ENCODE assay signal across 8 cellular contexts in genomic region chr3:37859908-37860199, GRCh38. TPM values are rescaled to one million over a fixed set of nuclear protein-coding genes. Genes with fewer than 3 reads are reported as not detected.
DNase-seq lines count a peak whose midpoint lies in the region; ATAC-seq, FAIRE-seq and TF ChIP-seq lines count a peak whose summit lies in the region.

No MANE protein-coding gene starts in this region.

- no peak for FAIRE-seq in HepG2 (lab: Jason Lieb, UNC)

- peaks cover 23% of the 10 kb centered on the region for H3K4me1 Mint-ChIP-seq in activated CD4-positive, alpha-beta T cell treated with anti-CD3 and anti-CD28 coated beads for 36 hours
- H3K4me1 Mint-ChIP-seq in activated T-helper 17 cell treated with anti-CD3 and anti-CD28 coated beads, Interleukin-2, amount 50 U/mL, for 72 hours = peaks cover 5% of the 10 kb centered on the region

- POLR2A ChIA-PET in activated CD4-positive, alpha-beta T cell treated with anti-CD3 and anti-CD28 coated beads for 36 hours (lab: Charles Lee) = no interaction called here
- POLR2A ChIA-PET in HepG2 (lab: Yijun Ruan, JAX) = no interaction called here

- CTCF ChIA-PET in activated CD4-positive, alpha-beta T cell treated with anti-CD3 and anti-CD28 coated beads for 36 hours (lab: Charles Lee) = no interaction called here
- CTCF ChIA-PET in HepG2 (lab: Yijun Ruan, JAX; ENCODE audit: low intra/inter-chr PET ratio, low total read pairs) = interaction anchor here (2.1 kb wide), 1 partner anchor 108 kb away, joined by 8 read pairs; no protein-coding TSS in a partner anchor

- peak overlapping the region; percentile 9; the same call in 1 of the 2 replicates for H3K9ac ChIP-seq in HepG2 (ENCODE audit: insufficient read depth, low read depth, low read length)
- peak overlapping the region; percentile 55 for H3K9ac ChIP-seq in stomach smooth muscle (ENCODE audit: low read length in 2 of 2)

- 80% methylated on average over 1 of the region's 6 CpGs for WGBS in HepG2 (ENCODE audit: low lambda C conversion rate)

- peaks cover 36% of the 10 kb centered on the region for H3K4me1 ChIP-seq in HepG2 (ENCODE audit: insufficient read depth, low read length)
- H3K4me1 ChIP-seq in stomach smooth muscle (ENCODE audit: control insufficient read depth, insufficient read depth, low read length) = peaks cover 44% of the 10 kb centered on the region

- H3K4me3 ChIP-seq in HepG2 (replicated peaks in 1 of 3; ENCODE audit: insufficient read depth in 1 of 3, low read depth in 2 of 3, low read length in 3 of 3) = peak overlapping the region in 1 of 3 experiments; percentile 36; a peak in 1 of 6 replicates
- H3K4me3 ChIP-seq in stomach smooth muscle (ENCODE audit: low read length in 2 of 2) = peak overlapping the region in 1 of 2 donors; percentile 22

- H3K36me3 ChIP-seq in HepG2 (replicated peaks in 1 of 2; ENCODE audit: control insufficient read depth in 1 of 2, insufficient read depth in 2 of 2, low read length in 2 of 2) (no peaks in the 10 kb centered on the region; a peak in 1 of 5 replicates), stomach smooth muscle (ENCODE audit: control insufficient read depth in 2 of 2, insufficient read depth in 2 of 2, low read length in 2 of 2) (no peaks in the 10 kb centered on the region)

- H3K27ac Mint-ChIP-seq in activated CD4-positive, alpha-beta T cell treated with anti-CD3 and anti-CD28 coated beads for 36 hours = no peak overlapping the region
- H3K27ac Mint-ChIP-seq in activated T-helper 17 cell treated with anti-CD3 and anti-CD28 coated beads, Interleukin-2, amount 50 U/mL, for 72 hours = peak overlapping the region; percentile 61

- no peak for TF ChIP-seq CTCF in HepG2 (CRISPR knock-in tag; IDR thresholded peaks at IDR 0.05)

- H3K27me3 ChIP-seq in HepG2 (ENCODE audit: control insufficient read depth in 1 of 2, insufficient read depth in 2 of 2, low read length in 2 of 2) (no peaks in the 10 kb centered on the region; a peak in 1 of 5 replicates), stomach smooth muscle (ENCODE audit: control insufficient read depth in 1 of 2, insufficient read depth in 2 of 2, low read length in 2 of 2) (no peaks in the 10 kb centered on the region)

- peaks cover 2% of the 10 kb centered on the region for H4K20me1 ChIP-seq in HepG2 (ENCODE audit: insufficient read depth, low read length)

- TF ChIP-seq RAD21 in HepG2 (CRISPR knock-in tag; IDR thresholded peaks at IDR 0.05) = no peak

- peaks cover 45% of the 10 kb centered on the region for H3K79me2 ChIP-seq in HepG2 (ENCODE audit: insufficient read depth, low read length)

- H3K9me3 ChIP-seq in HepG2 (ENCODE audit: low read length) (no peaks in the 10 kb centered on the region), stomach smooth muscle (ENCODE audit: control insufficient read depth in 2 of 2, low read length in 2 of 2) (no peaks in the 10 kb centered on the region)

- H3K4me3 Mint-ChIP-seq in activated CD4-positive, alpha-beta T cell treated with anti-CD3 and anti-CD28 coated beads for 36 hours = peak overlapping the region; percentile 75
- H3K4me3 Mint-ChIP-seq in activated T-helper 17 cell treated with anti-CD3 and anti-CD28 coated beads, Interleukin-2, amount 50 U/mL, for 72 hours = peak overlapping the region; percentile 88

- H3K27me3 Mint-ChIP-seq in activated CD4-positive, alpha-beta T cell treated with anti-CD3 and anti-CD28 coated beads for 36 hours = peaks cover 5% of the 10 kb centered on the region
- H3K27me3 Mint-ChIP-seq in activated T-helper 17 cell treated with anti-CD3 and anti-CD28 coated beads, Interleukin-2, amount 50 U/mL, for 72 hours = peaks cover 5% of the 10 kb centered on the region

- BruUV-seq in HepG2 (replicated peaks; lab: Mats Ljungman, UMichigan) = no TSS peak

- H3K4me2 ChIP-seq in HepG2 (ENCODE audit: low read depth, low read length) = peak overlapping the region; percentile 34

- intact Hi-C loops in activated CD4-positive, alpha-beta T cell treated with anti-CD3 and anti-CD28 coated beads for 36 hours (cut with DNase I, micrococcal nuclease) = loop anchor here in 1 of 2 experiments (5.0 kb wide), 2 partner anchors 487 to 792 kb away; partner anchors contain the start of gene XYLB
- intact Hi-C loops in HepG2 (cut with micrococcal nuclease; ENCODE audit: unreplicated experiment) = no loop called here

- H2AFZ ChIP-seq in HepG2 (ENCODE audit: low read length) = no peak overlapping the region

- no peaks in the 10 kb centered on the region for H3K9me3 Mint-ChIP-seq in activated CD4-positive, alpha-beta T cell treated with anti-CD3 and anti-CD28 coated beads for 36 hours (ENCODE audit: low read depth)
- H3K9me3 Mint-ChIP-seq in activated T-helper 17 cell treated with anti-CD3 and anti-CD28 coated beads, Interleukin-2, amount 50 U/mL, for 72 hours = no peaks in the 10 kb centered on the region

- DNase-seq in activated CD4-positive, alpha-beta T cell treated with anti-CD3 and anti-CD28 coated beads for 36 hours = no peak
- no peak for DNase-seq in activated CD4-positive, alpha-beta T cell treated with anti-CD3 and anti-CD28 coated beads, Interleukin-2, amount 50 U/mL, for 4 hours
- DNase-seq in HepG2 (ENCODE audit: low spot score) (no peak), iPS-NIHi11 (ENCODE audit: low spot score) (no peak), NCI-H526 treated with DMSO at 0.1 percent for 48 hours (lab: John Stamatoyannopoulos, UW) (no peak), HUDEP-2 (lab: John Stamatoyannopoulos, UW; ENCODE audit: unreplicated experiment in 76 of 76) (no peak)

- no peak for TF ChIP-seq EP300 in HepG2 (IDR thresholded peaks at IDR 0.05; ENCODE audit: low read depth in 2 of 2, low read length in 2 of 2)
- no peak for TF ChIP-seq EP300 in HepG2 (CRISPR knock-in tag; IDR thresholded peaks at IDR 0.05; ENCODE audit: borderline replicate concordance)

- no peaks in the 10 kb centered on the region for H3K36me3 Mint-ChIP-seq in activated CD4-positive, alpha-beta T cell treated with anti-CD3 and anti-CD28 coated beads for 36 hours (ENCODE audit: low read depth)
- no peaks in the 10 kb centered on the region for H3K36me3 Mint-ChIP-seq in activated T-helper 17 cell treated with anti-CD3 and anti-CD28 coated beads, Interleukin-2, amount 50 U/mL, for 72 hours (ENCODE audit: low read depth)

- no peak for ATAC-seq in activated CD4-positive, alpha-beta T cell treated with anti-CD3 and anti-CD28 coated beads for 36 hours
- ATAC-seq in activated T-helper 17 cell treated with anti-CD3 and anti-CD28 coated beads, Interleukin-2, amount 50 U/mL, for 72 hours (replicated peaks) = no peak
- no peak for ATAC-seq in HepG2

- H3K27ac ChIP-seq in HepG2 (ENCODE audit: extremely low read length, insufficient read depth, low read length) (peak overlapping the region; percentile 47), stomach smooth muscle (ENCODE audit: low read length) (peak overlapping the region; percentile 83)

- in situ Hi-C loops in HepG2 (cut with HindIII; ENCODE audit: extremely low pct_ligation_motif_present, low pct_unique_long_range_greater_than_20kb) = loop anchor here (5.0 kb wide), 2 partner anchors 107 to 142 kb away; no protein-coding TSS in a partner anchor

- no peak for TF ChIP-seq POLR2A in HepG2 (IDR thresholded peaks at IDR 0.05; ENCODE audit: insufficient read depth in 1 of 2, low read depth in 2 of 2, low read length in 2 of 2)

TF ChIP-seq in HepG2, 621 proteins besides CTCF, POLR2A, EP300 and RAD21 (continues in another document):
- TF ChIP-seq ZZZ3 (CRISPR knock-in tag; IDR thresholded peaks at IDR 0.05; ENCODE audit: borderline replicate concordance) (0 out of 2 replicates have a peak, but pooled peaks have one; percentile 14), IKZF1 (IDR thresholded peaks at IDR 0.05) (no peak), NFE2 (CRISPR knock-in tag; IDR thresholded peaks at IDR 0.05) (no peak), PPARG (CRISPR knock-in tag; conservative IDR thresholded peaks at IDR 0.05) (no peak), HNRNPH1 (optimal IDR thresholded peaks at IDR 0.05; ENCODE audit: low read depth, low read length) (no peak), ZEB1 (IDR thresholded peaks at IDR 0.05; ENCODE audit: insufficient replicate concordance, low read depth) (no peak), NCOR1 (IDR thresholded peaks at IDR 0.05; ENCODE audit: borderline replicate concordance, low read length) (no peak), SP4 (CRISPR knock-in tag; IDR thresholded peaks at IDR 0.05) (no peak)

RNA-seq across cellular contexts. Expression of gene CTDSPL, which starts 1.8 kb away (rescaled TPM):
- total RNA-seq in activated CD4-positive, alpha-beta T cell treated with anti-CD3 and anti-CD28 coated beads for 36 hours = 1 to 10 TPM; 3.9 to 5.3 TPM
- 1 to 10 TPM; 1.5 to 2.3 TPM for total RNA-seq in activated T-helper 17 cell treated with anti-CD3 and anti-CD28 coated beads, Interleukin-2, amount 50 U/mL, for 72 hours
- total RNA-seq in HepG2 (2016; rRNA removed; fragmentation: Illumina TruSeq; extraction: Trizol) = 25.0 and 26.1 TPM in 2 replicates
- total RNA-seq in HepG2 (2016; cell fraction: cytosol; rRNA removed; fragmentation: Illumina TruSeq; extraction: Trizol; ENCODE audit: low read depth) = 24.7 and 25.0 TPM in 2 replicates
- 25.6 and 26.1 TPM in 2 replicates for total RNA-seq in HepG2 (2016; cell fraction: insoluble cytoplasmic fraction; rRNA removed; fragmentation: Illumina TruSeq; extraction: Trizol)
- total RNA-seq in HepG2 (2016; cell fraction: membrane; rRNA removed; fragmentation: Illumina TruSeq; extraction: Trizol) = 46.3 and 52.2 TPM in 2 replicates
- 16.9 and 19.3 TPM in 2 replicates for total RNA-seq in HepG2 (2016; cell fraction: nucleus; rRNA removed; fragmentation: Illumina TruSeq; extraction: Trizol)
- 95.3 and 142 TPM in 2 replicates for polyA plus RNA-seq in HepG2 (2011; rRNA removed)
- polyA plus RNA-seq in HepG2 (2011; cell fraction: cytosol; rRNA removed) = 86.6 and 103 TPM in 2 replicates
- 70.8 and 101 TPM in 2 replicates for polyA plus RNA-seq in HepG2 (2011; cell fraction: nucleus; rRNA removed)
- 66.4 and 82.0 TPM in 2 replicates for polyA plus RNA-seq in HepG2 (2012)
- polyA plus RNA-seq in HepG2 (2016; cell fraction: cytosol; fragmentation: Illumina TruSeq; extraction: Trizol; ENCODE audit: low read depth) = 38.5 and 43.8 TPM in 2 replicates
- 24.8 and 29.3 TPM in 2 replicates for polyA plus RNA-seq in HepG2 (2016; cell fraction: insoluble cytoplasmic fraction; fragmentation: Illumina TruSeq; extraction: Trizol; ENCODE audit: low read depth)
- 47.5 and 48.6 TPM in 2 replicates for polyA plus RNA-seq in HepG2 (2016; cell fraction: membrane; fragmentation: Illumina TruSeq; extraction: Trizol; ENCODE audit: low read depth)
- 19.3 and 20.6 TPM in 2 replicates for polyA plus RNA-seq in HepG2 (2016; cell fraction: nucleus; fragmentation: Illumina TruSeq; extraction: Trizol; ENCODE audit: insufficient read depth, low read depth)
- polyA minus RNA-seq in HepG2 (2011; rRNA and poly(A)+ RNA removed; ENCODE audit: low replicate concordance) = 46.8 and 257 TPM in 2 replicates
- polyA minus RNA-seq in HepG2 (2011; cell fraction: cytosol; rRNA and poly(A)+ RNA removed) = 69.6 and 74.0 TPM in 2 replicates
- polyA minus RNA-seq in HepG2 (2011; cell fraction: nucleus; rRNA and poly(A)+ RNA removed) = 65.3 and 65.5 TPM in 2 replicates
